In genomic region chr6:11224966-11225463, GRCh38 we compare ENCODE assay signal across 11 cellular contexts. TPM values are rescaled to one million over a fixed set of nuclear protein-coding genes. Genes with fewer than 3 reads are reported as not detected.
DNase-seq lines count a peak whose midpoint lies in the region; ATAC-seq and TF ChIP-seq lines count a peak whose summit lies in the region.
"Had no signal": no experiment of that assay in that cellular context is flagged by ENCODE, and none has a peak within 500 bp of the region (broad histone marks: within the 10 kb centered on the region; RNA-seq: fewer than 3 reads in every experiment).

No MANE protein-coding gene starts in this region.

- peaks cover 45% of the 10 kb centered on the region for H3K36me3 Mint-ChIP-seq in activated T-cell treated with anti-CD3 and anti-CD28 coated beads, Interleukin-2, amount 50 U/mL, for 24 hours (ENCODE audit: low read depth)
- peaks cover 65% of the 10 kb centered on the region for H3K36me3 Mint-ChIP-seq in activated CD4-positive, alpha-beta memory T cell treated with anti-CD3 and anti-CD28 coated beads, Interleukin-2, amount 10 ng/mL, durations not matched to agents 7 days and 5 days (ENCODE audit: low read depth)

- TF ChIP-seq CTCF in GM20000 (IDR thresholded peaks at IDR 0.05; ENCODE audit: extremely low read depth, missing control alignments) = no peak

- POLR2A ChIA-PET in activated CD4-positive, alpha-beta memory T cell treated with anti-CD3 and anti-CD28 coated beads, Interleukin-2, amount 10 ng/mL, durations not matched to agents 7 days and 5 days (lab: Charles Lee) = interaction anchor here (0.7 to 7.7 kb wide), 11 partner anchors 8 to 488 kb away, joined by 3 to 138 read pairs (median 6); partner anchors contain the start of gene NEDD9

- H3K4me3 ChIP-seq in right cardiac atrium (ENCODE audit: low read length) (peak overlapping the region; percentile 7), subcutaneous abdominal adipose tissue (ENCODE audit: low read depth in 1 of 5, low read length in 5 of 5) (peak overlapping the region in 3 of 5 donors; percentile 5 to 19 (median 18))

- intact Hi-C loops in right cardiac atrium (cut with DNase I) = loop anchor here in 2 of 4 donors (10.0 kb wide), 1 partner anchor 50 kb away; no protein-coding TSS in a partner anchor

- no peak for DNase-seq in activated T-cell treated with anti-CD3 and anti-CD28 coated beads, Interleukin-2, amount 50 U/mL, for 24 hours
- no peak for DNase-seq in activated T-cell treated with anti-CD3 and anti-CD28 coated beads, Interleukin-2, amount 50 U/mL, for 1 hour
- DNase-seq in activated CD4-positive, alpha-beta memory T cell treated with anti-CD3 and anti-CD28 coated beads, Interleukin-2, amount 10 ng/mL, durations not matched to agents 7 days and 5 days = no peak
- DNase-seq in right cardiac atrium = no peak
- DNase-seq in NCI-H2196 (lab: John Stamatoyannopoulos, UW; ENCODE audit: unreplicated experiment) = no peak
- DNase-seq in COR-L47 (lab: John Stamatoyannopoulos, UW) = no peak
- no peak for DNase-seq in GM20000 (ENCODE audit: low spot score)
- DNase-seq: HCEC 1CT, NCI-H1048 had no signal

- H3K4me1 ChIP-seq in right cardiac atrium (ENCODE audit: control insufficient read depth, insufficient read depth, low read length) (peaks cover 6% of the 10 kb centered on the region), subcutaneous abdominal adipose tissue (ENCODE audit: control insufficient read depth in 5 of 5, insufficient read depth in 5 of 5, low read length in 5 of 5) (peaks cover 6 to 74% (median 56%) of the 10 kb centered on the region in 5 donors)

- no peak overlapping the region for H3K27ac ChIP-seq in right cardiac atrium (ENCODE audit: low read length)
- H3K27ac ChIP-seq in subcutaneous abdominal adipose tissue (ENCODE audit: low read depth, low read length) = peak overlapping the region; percentile 86

- peak overlapping the region; percentile 94 for H3K27ac Mint-ChIP-seq in activated T-cell treated with anti-CD3 and anti-CD28 coated beads, Interleukin-2, amount 50 U/mL, for 24 hours
- H3K27ac Mint-ChIP-seq in activated CD4-positive, alpha-beta memory T cell treated with anti-CD3 and anti-CD28 coated beads, Interleukin-2, amount 10 ng/mL, durations not matched to agents 7 days and 5 days = peak overlapping the region; percentile 92

- H3K9me3 ChIP-seq in right cardiac atrium (ENCODE audit: control insufficient read depth, low read length) (no peaks in the 10 kb centered on the region), subcutaneous abdominal adipose tissue (ENCODE audit: control insufficient read depth in 5 of 5, low read length in 5 of 5) (no peaks in the 10 kb centered on the region)

- H3K27me3 ChIP-seq in right cardiac atrium (ENCODE audit: control insufficient read depth, insufficient read depth) (no peaks in the 10 kb centered on the region), subcutaneous abdominal adipose tissue (ENCODE audit: control insufficient read depth in 5 of 5, insufficient read depth in 4 of 5, low read length in 5 of 5) (no peaks in the 10 kb centered on the region)

- H3K9ac ChIP-seq in subcutaneous abdominal adipose tissue (ENCODE audit: low read length in 5 of 5) = no peak overlapping the region
- H3K9ac ChIP-seq: parathyroid adenoma had no signal

- peak overlapping the region; percentile 43 for H3K4me3 Mint-ChIP-seq in activated T-cell treated with anti-CD3 and anti-CD28 coated beads, Interleukin-2, amount 50 U/mL, for 24 hours
- peak overlapping the region; percentile 55 for H3K4me3 Mint-ChIP-seq in activated CD4-positive, alpha-beta memory T cell treated with anti-CD3 and anti-CD28 coated beads, Interleukin-2, amount 10 ng/mL, durations not matched to agents 7 days and 5 days

- 57% methylated on average over 4 of the region's 4 CpGs for WGBS in right cardiac atrium

- peaks cover 0 to 9% (median 3%) of the 10 kb centered on the region in 5 donors for H3K36me3 ChIP-seq in subcutaneous abdominal adipose tissue (ENCODE audit: control insufficient read depth in 5 of 5, insufficient read depth in 5 of 5, low read length in 5 of 5)

- peaks cover 2% of the 10 kb centered on the region for H3K9me3 Mint-ChIP-seq in activated T-cell treated with anti-CD3 and anti-CD28 coated beads, Interleukin-2, amount 50 U/mL, for 24 hours
- H3K9me3 Mint-ChIP-seq in activated CD4-positive, alpha-beta memory T cell treated with anti-CD3 and anti-CD28 coated beads, Interleukin-2, amount 10 ng/mL, durations not matched to agents 7 days and 5 days = peaks cover 2% of the 10 kb centered on the region

- H3K27me3 Mint-ChIP-seq in activated T-cell treated with anti-CD3 and anti-CD28 coated beads, Interleukin-2, amount 50 U/mL, for 24 hours = no peaks in the 10 kb centered on the region
- no peaks in the 10 kb centered on the region for H3K27me3 Mint-ChIP-seq in activated CD4-positive, alpha-beta memory T cell treated with anti-CD3 and anti-CD28 coated beads, Interleukin-2, amount 10 ng/mL, durations not matched to agents 7 days and 5 days

- peaks cover 61% of the 10 kb centered on the region for H3K4me1 Mint-ChIP-seq in activated T-cell treated with anti-CD3 and anti-CD28 coated beads, Interleukin-2, amount 50 U/mL, for 24 hours (ENCODE audit: low read depth)
- H3K4me1 Mint-ChIP-seq in activated CD4-positive, alpha-beta memory T cell treated with anti-CD3 and anti-CD28 coated beads, Interleukin-2, amount 10 ng/mL, durations not matched to agents 7 days and 5 days = peaks cover 81% of the 10 kb centered on the region

- CTCF ChIA-PET in activated CD4-positive, alpha-beta memory T cell treated with anti-CD3 and anti-CD28 coated beads, Interleukin-2, amount 10 ng/mL, durations not matched to agents 7 days and 5 days (lab: Charles Lee) = interaction anchor here (1.0 to 3.2 kb wide), 3 partner anchors 23 to 271 kb away, joined by 3 to 15 read pairs (median 5); no protein-coding TSS in a partner anchor

- no peak for ATAC-seq in right cardiac atrium

RNA-seq across cellular contexts. Expression of gene NEDD9, which starts 7.5 kb away (rescaled TPM):
- total RNA-seq in activated CD4-positive, alpha-beta memory T cell treated with anti-CD3 and anti-CD28 coated beads, Interleukin-2, amount 10 ng/mL, durations not matched to agents 7 days and 5 days = 10 to 100 TPM; 60.1 to 64.8 TPM
- 10 to 100 TPM; 21.8 to 38.0 (median 29.1) TPM for total RNA-seq in right cardiac atrium
- polyA plus RNA-seq in right cardiac atrium = 20.9 TPM
